Comparison of ENCODE assay signal across 18 cellular contexts in genomic region chr1:86339421-86339820, GRCh38. TPM values are rescaled to one million over a fixed set of nuclear protein-coding genes. Genes with fewer than 3 reads are reported as not detected.
A peak's percentile ranks its signal among the peaks of the same experiment; 100 is the strongest.
DNase-seq lines count a peak whose midpoint lies in the region; ATAC-seq and TF ChIP-seq lines count a peak whose summit lies in the region.
"Had no signal": no experiment of that assay in that cellular context is flagged by ENCODE, and none has a peak within 500 bp of the region (broad histone marks: within the 10 kb centered on the region; RNA-seq: fewer than 3 reads in every experiment).

No MANE protein-coding gene starts in this region.

- DNase-seq in Kasumi-1 (lab: John Stamatoyannopoulos, UW) (peak; percentile 64 to 68), OCI-LY7 (ENCODE audit: low spot score) (peak; percentile 4), adrenal gland (peak in 5 of 7 donors; percentile 23 to 58 (median 39)), spleen (no peak), psoas muscle (no peak), GOT3 (lab: John Stamatoyannopoulos, UW) (no peak)
- DNase-seq: activated CD4-positive, alpha-beta T cell treated with anti-CD3 and anti-CD28 coated beads, Interleukin-2, amount 50 U/mL, for 4 hours; activated naive CD8-positive, alpha-beta T cell treated with anti-CD3 and anti-CD28 coated beads, Interleukin-2, amount 10 ng/mL, durations not matched to agents 7 days and 5 days; caudate nucleus; kidney; NCI-H2029 treated with DMSO at 0.1 percent for 48 hours; NCI-H510A treated with DMSO at 0.1 percent for 48 hours; stimulated activated naive CD8-positive, alpha-beta T cell treated with anti-CD3 and anti-CD28 coated beads, Interleukin-15, Interleukin-2, amounts not matched to agents 100 U/mL and 50 U/mL, for 24 hours had no signal

- H3K4me3 ChIP-seq in OCI-LY7 (ENCODE audit: low read depth, low read length, poor library complexity, severe bottlenecking) (no peak overlapping the region), adrenal gland (no peak overlapping the region), spleen (no peak overlapping the region), psoas muscle (no peak overlapping the region)
- H3K4me3 ChIP-seq: BLaER1, hepatocyte had no signal

- ATAC-seq in psoas muscle (no peak), GM19452 (IDR thresholded peaks at IDR 0.05; ENCODE audit: unreplicated experiment) (no peak), GM18517 (IDR thresholded peaks at IDR 0.05; ENCODE audit: unreplicated experiment) (no peak)
- ATAC-seq: HCT116; stimulated activated naive CD8-positive, alpha-beta T cell treated with anti-CD3 and anti-CD28 coated beads, Interleukin-15, Interleukin-2, amounts not matched to agents 100 U/mL and 50 U/mL, for 24 hours had no signal

- no peaks in the 10 kb centered on the region for H3K36me3 ChIP-seq in OCI-LY7 (ENCODE audit: insufficient read depth, low read length)
- H3K36me3 ChIP-seq in adrenal gland (replicated peaks in 1 of 2), result no peaks in the 10 kb centered on the region
- H3K36me3 ChIP-seq in spleen, result no peaks in the 10 kb centered on the region
- H3K36me3 ChIP-seq in psoas muscle (ENCODE audit: insufficient read depth in 1 of 2, low read depth in 1 of 2), result no peaks in the 10 kb centered on the region
- H3K36me3 ChIP-seq: BLaER1 had no signal

- H3K27me3 ChIP-seq in adrenal gland (no peaks in the 10 kb centered on the region), spleen (replicated peaks in 1 of 7) (no peaks in the 10 kb centered on the region), psoas muscle (ENCODE audit: insufficient read depth in 3 of 3, low read length in 2 of 3) (no peaks in the 10 kb centered on the region)
- H3K27me3 ChIP-seq: BLaER1, hepatocyte had no signal

- H3K4me1 ChIP-seq in OCI-LY7 (ENCODE audit: insufficient read depth, low read length, poor library complexity, severe bottlenecking) (no peaks in the 10 kb centered on the region), adrenal gland (replicated peaks in 1 of 2) (no peaks in the 10 kb centered on the region), spleen (peaks cover 0 to 13% (median 0%) of the 10 kb centered on the region in 6 donors), psoas muscle (no peaks in the 10 kb centered on the region)
- H3K4me1 ChIP-seq: BLaER1 had no signal

- H2AFZ ChIP-seq in OCI-LY7 (ENCODE audit: low read length), result no peak overlapping the region
- H2AFZ ChIP-seq: hepatocyte had no signal

- no peaks in the 10 kb centered on the region for H3K79me2 ChIP-seq in OCI-LY7 (ENCODE audit: insufficient read depth, low read depth, low read length)
- H3K79me2 ChIP-seq: hepatocyte had no signal

- no peak overlapping the region for H3K4me2 ChIP-seq in OCI-LY7 (ENCODE audit: low read length)
- H3K4me2 ChIP-seq: BLaER1, hepatocyte had no signal

- H3K9me3 ChIP-seq in OCI-LY7 (ENCODE audit: low read length) (no peaks in the 10 kb centered on the region), adrenal gland (replicated peaks in 1 of 3) (no peaks in the 10 kb centered on the region), spleen (peaks cover 0 to 3% (median 1%) of the 10 kb centered on the region in 8 donors), psoas muscle (no peaks in the 10 kb centered on the region)
- H3K9me3 ChIP-seq: BLaER1 had no signal

- H3K27ac ChIP-seq in OCI-LY7 (ENCODE audit: low read depth, low read length, poor library complexity, severe bottlenecking), result no peak overlapping the region
- H3K27ac ChIP-seq in adrenal gland, result peak overlapping the region in 2 of 5 donors; percentile 52 to 71
- peak overlapping the region in 7 of 8 donors; percentile 40 to 89 (median 67) for H3K27ac ChIP-seq in spleen
- H3K27ac ChIP-seq in psoas muscle, result no peak overlapping the region
- H3K27ac ChIP-seq: BLaER1, hepatocyte had no signal

- CTCF ChIA-PET in OCI-LY7 (lab: Charles Lee; ENCODE audit: unreplicated experiment), result no interaction called here

- TF ChIP-seq POLR2A in adrenal gland (IDR thresholded peaks at IDR 0.05) (no peak), spleen (IDR thresholded peaks at IDR 0.05) (no peak)

- no peak for TF ChIP-seq CTCF in OCI-LY7 (conservative IDR thresholded peaks at IDR 0.05; ENCODE audit: low read length)
- no peak for TF ChIP-seq CTCF in adrenal gland (IDR thresholded peaks at IDR 0.05)
- TF ChIP-seq CTCF in spleen (IDR thresholded peaks at IDR 0.05 in 8 of 11, conservative IDR thresholded peaks at IDR 0.05 in 3 of 11), result no peak
- TF ChIP-seq CTCF in psoas muscle (IDR thresholded peaks at IDR 0.05), result no peak

- H3K9me2 ChIP-seq in OCI-LY7 (ENCODE audit: insufficient read depth, low read length), result no peaks in the 10 kb centered on the region

- POLR2A ChIA-PET in OCI-LY7 (lab: Charles Lee), result no interaction called here

- H4K20me1 ChIP-seq in OCI-LY7 (ENCODE audit: insufficient read depth, low read length), result no peaks in the 10 kb centered on the region
- H4K20me1 ChIP-seq: BLaER1 had no signal

- no TSS peak for BruUV-seq in OCI-LY7 (replicated peaks; lab: Mats Ljungman, UMichigan)

- intact Hi-C loops in OCI-LY7 (cut with micrococcal nuclease; ENCODE audit: unreplicated experiment) (no loop called here), adrenal gland (cut with DNase I) (no loop called here), spleen (cut with DNase I; ENCODE audit: low total_unique reads) (no loop called here), psoas muscle (cut with DNase I) (no loop called here)

- 47 to 66% (median 52%) methylated on average over 6 to 7 of the region's 7 CpGs for WGBS in adrenal gland, 4 donors
- 40 to 57% (median 45%) methylated on average over 5 to 7 of the region's 7 CpGs for WGBS in spleen, 5 donors
- 76 to 77% (median 77%) methylated on average over 7 of the region's 7 CpGs for WGBS in psoas muscle, 3 donors

RNA-seq across cellular contexts. Expression of gene ODF2L, which starts 56.7 kb away (rescaled TPM):
- 24.7 and 26.2 TPM in 2 replicates for total RNA-seq in OCI-LY7 (2014; rRNA removed; shearing (Covaris generic))
- total RNA-seq in OCI-LY7 (2022), result 44.8 and 45.3 TPM in 2 replicates
- total RNA-seq in adrenal gland, result 100 to 1,000 TPM in 1 of 8 donors, 10 to 100 TPM in 7; 10.2 to 117 (median 32.4) TPM
- 100 to 1,000 TPM in 1 of 3 donors, 10 to 100 TPM in 2; 32.7 to 277 (median 81.9) TPM for polyA plus RNA-seq in adrenal gland
- total RNA-seq in spleen, result 100 to 1,000 TPM in 1 of 7 donors, 10 to 100 TPM in 6; 57.3 to 132 (median 87.5) TPM
- polyA plus RNA-seq in spleen, result 100 to 1,000 TPM in 2 of 3 donors, 10 to 100 TPM in 1; 39.1 to 123 (median 114) TPM
- 1 to 10 TPM; 3.8 to 5.2 (median 4.6) TPM for total RNA-seq in psoas muscle
- 1 to 10 TPM; 2.9 to 6.1 (median 4.0) TPM for polyA plus RNA-seq in psoas muscle

Comparison
In these comparisons a context has a peak if more than half of its experiments do, and no peak if none do; other contexts are left out.
1. DNase-seq: peak in Kasumi-1 (2 of 2), OCI-LY7 (single experiment) and adrenal gland (5 of 7); none in spleen (single experiment), psoas muscle (0 of 2) and GOT3 (single experiment).
2. H3K27ac ChIP-seq: peak in spleen (7 of 8); none in OCI-LY7 (single experiment) and psoas muscle (single experiment).